ENCODE assay signal across 8 cellular contexts in genomic region chr11:57667715-57668466, GRCh38. TPM values are rescaled to one million over a fixed set of nuclear protein-coding genes. Genes with fewer than 3 reads are reported as not detected.
A peak's percentile ranks its signal among the peaks of the same experiment; 100 is the strongest.
DNase-seq lines count a peak whose midpoint lies in the region; ATAC-seq and TF ChIP-seq lines count a peak whose summit lies in the region.

A gene with protein sequence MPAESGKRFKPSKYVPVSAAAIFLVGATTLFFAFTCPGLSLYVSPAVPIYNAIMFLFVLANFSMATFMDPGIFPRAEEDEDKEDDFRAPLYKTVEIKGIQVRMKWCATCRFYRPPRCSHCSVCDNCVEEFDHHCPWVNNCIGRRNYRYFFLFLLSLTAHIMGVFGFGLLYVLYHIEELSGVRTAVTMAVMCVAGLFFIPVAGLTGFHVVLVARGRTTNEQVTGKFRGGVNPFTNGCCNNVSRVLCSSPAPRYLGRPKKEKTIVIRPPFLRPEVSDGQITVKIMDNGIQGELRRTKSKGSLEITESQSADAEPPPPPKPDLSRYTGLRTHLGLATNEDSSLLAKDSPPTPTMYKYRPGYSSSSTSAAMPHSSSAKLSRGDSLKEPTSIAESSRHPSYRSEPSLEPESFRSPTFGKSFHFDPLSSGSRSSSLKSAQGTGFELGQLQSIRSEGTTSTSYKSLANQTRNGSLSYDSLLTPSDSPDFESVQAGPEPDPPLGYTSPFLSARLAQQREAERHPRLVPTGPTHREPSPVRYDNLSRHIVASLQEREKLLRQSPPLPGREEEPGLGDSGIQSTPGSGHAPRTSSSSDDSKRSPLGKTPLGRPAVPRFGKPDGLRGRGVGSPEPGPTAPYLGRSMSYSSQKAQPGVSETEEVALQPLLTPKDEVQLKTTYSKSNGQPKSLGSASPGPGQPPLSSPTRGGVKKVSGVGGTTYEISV (plus strand): TSS chr11:57668114. CDS start chr11:57673091, 4,977 bp downstream.

- H3K4me1 ChIP-seq in GM23338 (ENCODE audit: insufficient read depth), result peaks cover 5% of the 10 kb centered on the region; the same call in 1 of the 2 replicates

- H3K36me3 ChIP-seq in GM23338 (ENCODE audit: insufficient read depth), result peaks cover 10% of the 10 kb centered on the region; the same call in 1 of the 2 replicates

- ATAC-seq in GM23338 (peak; percentile 87), natural killer cell (peak; percentile 79 to 95 (median 82))
- ATAC-seq in activated T-helper 17 cell treated with anti-CD3 and anti-CD28 coated beads, Interleukin-2, amount 50 U/mL, for 72 hours (replicated peaks), result peak; percentile 89

- peaks cover 2% of the 10 kb centered on the region; the same call in 2 of the 3 replicates for H3K9me3 Mint-ChIP-seq in GM23338
- H3K9me3 Mint-ChIP-seq in activated T-helper 17 cell treated with anti-CD3 and anti-CD28 coated beads, Interleukin-2, amount 50 U/mL, for 72 hours, result no peaks in the 10 kb centered on the region
- H3K9me3 Mint-ChIP-seq in natural killer cell, result no peaks in the 10 kb centered on the region

- DNase-seq in EH (ENCODE audit: low read depth), result peak; percentile 99
- peak; percentile 99 for DNase-seq in GM23338 (ENCODE audit: low spot score)
- DNase-seq in LNCaP clone FGC (ENCODE audit: low read depth), result peak; percentile 99
- DNase-seq in RWPE1 (ENCODE audit: low spot score), result peak; percentile 99
- DNase-seq in fibroblast of mammary gland (ENCODE audit: low read depth), result peak; percentile 99
- peak; percentile 99 for DNase-seq in natural killer cell
- DNase-seq in stimulated activated naive CD4-positive, alpha-beta T cell treated with Interleukin-2 at 50 U/mL for 16 hours (lab: John Stamatoyannopoulos, UW), result peak; percentile 99

- intact Hi-C loops in natural killer cell (cut with micrococcal nuclease), result loop anchor here (1.0 to 5.0 kb wide), 9 partner anchors 11 to 911 kb away; partner anchors contain the start of genes CLP1, MED19, P2RX3 and SELENOH

- peak within 1 kb of the TSS; percentile 53 for H2AFZ ChIP-seq in GM23338

- H3K27me3 ChIP-seq in GM23338 (ENCODE audit: insufficient read depth), result no peaks in the 10 kb centered on the region

- CTCF ChIA-PET in RWPE1 (lab: Yijun Ruan, JAX), result no interaction called here

- H3K4me1 Mint-ChIP-seq in GM23338 (peaks cover 15% of the 10 kb centered on the region), natural killer cell (peaks cover 44 to 58% of the 10 kb centered on the region in 2 donors)
- H3K4me1 Mint-ChIP-seq in activated T-helper 17 cell treated with anti-CD3 and anti-CD28 coated beads, Interleukin-2, amount 50 U/mL, for 72 hours, result peaks cover 12% of the 10 kb centered on the region

- peak within 1 kb of the TSS; percentile 88 for H3K4me2 ChIP-seq in GM23338

- H3K4me3 ChIP-seq in GM23338 (peak within 1 kb of the TSS; percentile 87), LNCaP clone FGC (ENCODE audit: low read depth, low read length) (peak within 1 kb of the TSS; percentile 86), fibroblast of mammary gland (ENCODE audit: control insufficient read depth, low read depth, low read length) (peak within 1 kb of the TSS; percentile 78)

- POLR2A ChIA-PET in RWPE1 (lab: Yijun Ruan, JAX; ENCODE audit: low non-redundant PET), result interaction anchor here (0.7 kb wide), 2 partner anchors 14 to 355 kb away, joined by 5 to 7 read pairs; no protein-coding TSS in a partner anchor

- peaks cover 6% of the 10 kb centered on the region for H3F3A ChIP-seq in GM23338 (replicated peaks; ENCODE audit: low read depth)

- H3K4me3 Mint-ChIP-seq in GM23338, result peak within 1 kb of the TSS; percentile 97
- H3K4me3 Mint-ChIP-seq in activated T-helper 17 cell treated with anti-CD3 and anti-CD28 coated beads, Interleukin-2, amount 50 U/mL, for 72 hours, result peak within 1 kb of the TSS; percentile 99
- H3K4me3 Mint-ChIP-seq in natural killer cell, result peak within 1 kb of the TSS; percentile 97

- peak in 1 of 2 experiments; percentile 10; a peak in 2 of 4 replicates for TF ChIP-seq CTCF in GM23338 (conservative IDR thresholded peaks at IDR 0.05; ENCODE audit: low read depth in 2 of 2)
- peak; percentile 27 for TF ChIP-seq CTCF in LNCaP clone FGC (IDR thresholded peaks at IDR 0.05; ENCODE audit: control insufficient read depth, extremely low read depth, insufficient read depth)
- peak; percentile 60 for TF ChIP-seq CTCF in RWPE1 (conservative IDR thresholded peaks at IDR 0.05; ENCODE audit: low read depth)
- no peak for TF ChIP-seq CTCF in fibroblast of mammary gland (conservative IDR thresholded peaks at IDR 0.05; ENCODE audit: control insufficient read depth, insufficient read depth, low read depth, low read length)
- peak; percentile 53 for TF ChIP-seq CTCF in natural killer cell (IDR thresholded peaks at IDR 0.05)

- H4K20me1 ChIP-seq in GM23338 (replicated peaks; ENCODE audit: insufficient read depth), result peaks cover 7% of the 10 kb centered on the region; the same call in 1 of the 2 replicates

- H3K27ac Mint-ChIP-seq in GM23338 (peak within 1 kb of the TSS; percentile 100), natural killer cell (peak within 1 kb of the TSS; percentile 97 to 98)
- H3K27ac Mint-ChIP-seq in activated T-helper 17 cell treated with anti-CD3 and anti-CD28 coated beads, Interleukin-2, amount 50 U/mL, for 72 hours, result peak within 1 kb of the TSS; percentile 98

- no peaks in the 10 kb centered on the region for H3K9me2 ChIP-seq in GM23338 (ENCODE audit: insufficient read depth)

- peaks cover 46% of the 10 kb centered on the region for H3K79me2 ChIP-seq in GM23338 (replicated peaks; ENCODE audit: insufficient read depth)

- peaks cover 18% of the 10 kb centered on the region for H3K36me3 Mint-ChIP-seq in GM23338 (ENCODE audit: low read depth)
- peaks cover 55% of the 10 kb centered on the region for H3K36me3 Mint-ChIP-seq in activated T-helper 17 cell treated with anti-CD3 and anti-CD28 coated beads, Interleukin-2, amount 50 U/mL, for 72 hours (ENCODE audit: low read depth)
- H3K36me3 Mint-ChIP-seq in natural killer cell, result peaks cover 8% of the 10 kb centered on the region

- H3K27ac ChIP-seq in GM23338 (ENCODE audit: low read depth) (peak within 1 kb of the TSS; percentile 88), RWPE1 (peak within 1 kb of the TSS; percentile 99)

- H3K27me3 Mint-ChIP-seq in GM23338 (ENCODE audit: insufficient read depth, low read depth, poor library complexity) (peaks cover 18% of the 10 kb centered on the region), natural killer cell (ENCODE audit: low read depth in 2 of 2) (no peaks in the 10 kb centered on the region)
- H3K27me3 Mint-ChIP-seq in activated T-helper 17 cell treated with anti-CD3 and anti-CD28 coated beads, Interleukin-2, amount 50 U/mL, for 72 hours, result no peaks in the 10 kb centered on the region

TF ChIP-seq in GM23338, 12 proteins besides CTCF, POLR2A, EP300 and RAD21:
- TF ChIP-seq POLR2AphosphoS5 (IDR thresholded peaks at IDR 0.05; ENCODE audit: low read depth) (peak; percentile 58; the same call in 1 of the 2 replicates), CREB1 (CRISPR knock-in tag; IDR thresholded peaks at IDR 0.05; ENCODE audit: low read depth) (0 out of 2 replicates have a peak, but pooled peaks have one; percentile 7), JUNB (IDR thresholded peaks at IDR 0.05; ENCODE audit: unreplicated experiment) (no peak)

RNA-seq across cellular contexts. Expression of the gene that starts here (rescaled TPM):
- 35.7 and 42.3 TPM in 2 replicates for total RNA-seq in GM23338 (2014; rRNA removed; shearing (Covaris generic))
- 15.7 and 16.9 TPM in 2 replicates for polyA plus RNA-seq in GM23338 (2016; fragmentation: Nextera tagmentation; extraction: Ambion mirVana)
- total RNA-seq in activated T-helper 17 cell treated with anti-CD3 and anti-CD28 coated beads, Interleukin-2, amount 50 U/mL, for 72 hours, result 10 to 100 TPM; 58.2 to 79.9 TPM
- 10 to 100 TPM; 46.1 to 64.0 (median 55.5) TPM for total RNA-seq in natural killer cell

Comparison
In these comparisons a context has a peak if more than half of its experiments do, and no peak if none do; other contexts are left out.
1. Peak in every context shown above with its lines: DNase-seq, ATAC-seq, H3K4me3 ChIP-seq and H3K27ac ChIP-seq.